Comparison of ENCODE assay signal across 10 cellular contexts in genomic region chr11:356610-357009, GRCh38. TPM values are rescaled to one million over a fixed set of nuclear protein-coding genes. Genes with fewer than 3 reads are reported as not detected.
"Had no signal": no experiment of that assay in that cellular context is flagged by ENCODE, and none has a peak within 500 bp of the region (broad histone marks: within the 10 kb centered on the region; RNA-seq: fewer than 3 reads in every experiment).

No MANE protein-coding gene starts in this region.

- DNase-seq: cerebellar nuclear complex, occipital lobe had no signal

- H3K9me3 ChIP-seq: testis had no signal

- FAIRE-seq: islet of Langerhans, small intestine had no signal

- H3K36me3 ChIP-seq: esophagus squamous epithelium, gastroesophageal sphincter, upper lobe of left lung had no signal

- H3K27me3 ChIP-seq: gastroesophageal sphincter, testis, upper lobe of left lung had no signal

RNA-seq across cellular contexts. Expression of gene IFITM3, which starts 36.0 kb away (rescaled TPM):
- polyA plus RNA-seq: neural cell had no signal

RNA-seq across cellular contexts. Expression of gene PKP3, which starts 37.4 kb away (rescaled TPM):
- total RNA-seq: T-helper 1 cell treated with Interleukin-12 subunit alpha and Interleukin-12 subunit beta and Interleukin-4 antibody, amounts not matched to agents 30 ng/mL and 1 ng/mL, for 36 hours had no signal
- polyA plus RNA-seq: neural cell had no signal

RNA-seq across cellular contexts. Expression of gene IFITM2, which starts 49.0 kb away (rescaled TPM):
- polyA plus RNA-seq: neural cell had no signal
